21 cellular contexts compared by ENCODE assay signal in the genomic region with DNA sequence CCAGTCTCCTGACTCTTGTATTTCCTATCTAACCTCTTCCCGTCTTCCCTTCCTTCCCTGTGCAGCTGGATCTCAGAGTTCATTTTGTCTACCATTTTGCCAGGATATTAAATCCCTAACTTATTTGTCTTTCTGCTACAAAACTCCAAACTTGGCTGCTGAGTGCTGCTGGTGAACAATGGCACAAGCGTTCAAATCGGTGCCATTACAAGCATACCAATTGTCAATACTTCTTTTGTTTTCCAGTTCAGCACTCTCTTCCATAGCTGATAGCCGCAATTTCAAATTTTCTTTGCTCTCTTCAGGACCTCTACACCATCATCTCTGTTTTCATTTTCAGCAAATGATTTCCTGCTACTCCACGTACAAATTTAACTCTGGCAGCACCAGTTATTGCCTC.
A peak's percentile ranks its signal among the peaks of the same experiment; 100 is the strongest.
DNase-seq lines count a peak whose midpoint lies in the region; TF ChIP-seq lines count a peak whose summit lies in the region.
"Had no signal": no experiment of that assay in that cellular context is flagged by ENCODE, and none has a peak within 500 bp of the region (broad histone marks: within the 10 kb centered on the region; RNA-seq: fewer than 3 reads in every experiment).

No MANE protein-coding gene starts in this region.

- H3K9ac ChIP-seq in BLaER1 = no peak overlapping the region

- no peaks in the 10 kb centered on the region for H4K20me1 ChIP-seq in BLaER1

- H3K4me2 ChIP-seq in BLaER1 = 0 out of 2 replicates have a peak overlapping the region, but pooled peaks have one; percentile 17
- H3K4me2 ChIP-seq: A549 had no signal

- TF ChIP-seq CTCF in GM20000 (IDR thresholded peaks at IDR 0.05; ENCODE audit: extremely low read depth, missing control alignments) = no peak

- H3K27ac ChIP-seq in BLaER1 (no peak overlapping the region), angular gyrus (ENCODE audit: low read depth, low read length) (peak overlapping the region; percentile 95), layer of hippocampus (ENCODE audit: low read depth, low read length) (peak overlapping the region; percentile 91)
- H3K27ac ChIP-seq: A549 had no signal

- DNase-seq in putamen (ENCODE audit: low spot score) (peak; percentile 62), SKM-1 treated with dmso at 0.1 percent for 144 hours (lab: John Stamatoyannopoulos, UW; ENCODE audit: unreplicated experiment) (no peak), GM20000 (ENCODE audit: low spot score) (no peak)
- no peak for DNase-seq in stimulated activated naive CD4-positive, alpha-beta T cell treated with Interleukin-2 at 50 U/mL for 16 hours (lab: John Stamatoyannopoulos, UW)
- DNase-seq: Caco-2; CD4-positive, alpha-beta T cell; DMS 273 treated with DMSO at 0.1 percent for 48 hours; DND-41; MG63; NCI-H1417 treated with DMSO at 0.1 percent for 48 hours; NCI-H187; NCI-H226; NCI-H524; NCI-H774; NK-92 treated with Interleukin-12 subunit alpha and Interleukin-12 subunit beta, amount 100 ng/mL, for 24 hours had no signal

- H3K27me3 ChIP-seq in BLaER1 (no peaks in the 10 kb centered on the region), layer of hippocampus (ENCODE audit: control insufficient read depth, insufficient read depth, low read length) (no peaks in the 10 kb centered on the region)
- H3K27me3 ChIP-seq: MG63 had no signal

- H3K9me3 ChIP-seq in BLaER1 = no peaks in the 10 kb centered on the region
- H3K9me3 ChIP-seq: A549, Caco-2, MG63 had no signal

- peaks cover 7% of the 10 kb centered on the region; the same call in 1 of the 2 replicates for H3K4me1 ChIP-seq in BLaER1
- H3K4me1 ChIP-seq: Caco-2 had no signal

- no peak overlapping the region for H3K4me3 ChIP-seq in BLaER1
- H3K4me3 ChIP-seq: A549, GM12878, K562, MG63 had no signal

- H3K36me3 ChIP-seq in BLaER1 = no peaks in the 10 kb centered on the region
